Comparison of ENCODE assay signal across 34 cellular contexts in genomic region chr3:115236496-115236895, GRCh38.
"Had no signal": no experiment of that assay in that cellular context is flagged by ENCODE, and none has a peak within 500 bp of the region (broad histone marks: within the 10 kb centered on the region; RNA-seq: fewer than 3 reads in every experiment).

No MANE protein-coding gene starts in this region.

- H3K4me1 Mint-ChIP-seq: activated B cell treated with CpG ODN at 0.5 μM for 24 hours; activated CD4-positive, alpha-beta T cell treated with anti-CD3 and anti-CD28 coated beads, Interleukin-2, amount 10 ng/mL, durations not matched to agents 24 days and 14 days; activated naive CD4-positive, alpha-beta T cell treated with anti-CD3 and anti-CD28 coated beads, Interleukin-2, amount 10 ng/mL, durations not matched to agents 7 days and 5 days; activated naive CD4-positive, alpha-beta T cell treated with anti-CD3 and anti-CD28 coated beads, Interleukin-2, amount 50 U/mL, for 24 hours; activated naive CD8-positive, alpha-beta T cell treated with anti-CD3 and anti-CD28 coated beads, Interleukin-2, amount 10 ng/mL, durations not matched to agents 7 days and 5 days; activated naive CD8-positive, alpha-beta T cell treated with anti-CD3 and anti-CD28 coated beads, Interleukin-2, amount 50 U/mL, for 24 hours; central memory CD8-positive, alpha-beta T cell had no signal

- H3K9me3 Mint-ChIP-seq: activated B cell treated with CpG ODN at 0.5 μM for 24 hours; activated CD4-positive, alpha-beta memory T cell treated with anti-CD3 and anti-CD28 coated beads for 36 hours; activated CD4-positive, alpha-beta T cell treated with anti-CD3 and anti-CD28 coated beads, Interleukin-2, amount 10 ng/mL, durations not matched to agents 24 days and 14 days; activated CD8-positive, alpha-beta T cell treated with anti-CD3 and anti-CD28 coated beads for 36 hours; activated naive CD4-positive, alpha-beta T cell treated with anti-CD3 and anti-CD28 coated beads, Interleukin-2, amount 10 ng/mL, durations not matched to agents 7 days and 5 days; activated naive CD4-positive, alpha-beta T cell treated with anti-CD3 and anti-CD28 coated beads, Interleukin-2, amount 50 U/mL, for 24 hours; activated naive CD8-positive, alpha-beta T cell treated with anti-CD3 and anti-CD28 coated beads, Interleukin-2, amount 10 ng/mL, durations not matched to agents 7 days and 5 days; activated naive CD8-positive, alpha-beta T cell treated with anti-CD3 and anti-CD28 coated beads, Interleukin-2, amount 50 U/mL, for 24 hours; activated T-cell treated with anti-CD3 and anti-CD28 coated beads, Interleukin-2, amount 50 U/mL, for 4 hours; activated T-helper 2 cell treated with anti-CD3 and anti-CD28 coated beads, Interferon-gamma antibody, Interleukin-2, Interleukin-4, amounts not matched to agents 10 μg/mL and 5 μg/mL and 100 μg/mL, durations not matched to agents 14 hours and 24 hours and 36 hours; brain; central memory CD8-positive, alpha-beta T cell; T-helper 1 cell treated with Interleukin-12 subunit alpha and Interleukin-12 subunit beta and Interleukin-4 antibody, amounts not matched to agents 30 μg/mL and 1 μg/mL, for 36 hours; T-helper 2 cell treated with Interferon-gamma antibody and Interleukin-4, amounts not matched to agents 5 μg/mL and 100 μg/mL, for 36 hours had no signal

- H3K27ac Mint-ChIP-seq: activated B cell treated with CpG ODN at 0.5 μM for 24 hours; activated CD4-positive, alpha-beta memory T cell treated with anti-CD3 and anti-CD28 coated beads for 36 hours; activated CD4-positive, alpha-beta T cell treated with anti-CD3 and anti-CD28 coated beads, Interleukin-2, amount 10 ng/mL, durations not matched to agents 24 days and 14 days; activated CD8-positive, alpha-beta T cell treated with anti-CD3 and anti-CD28 coated beads for 36 hours; activated naive CD4-positive, alpha-beta T cell treated with anti-CD3 and anti-CD28 coated beads, Interleukin-2, amount 10 ng/mL, durations not matched to agents 7 days and 5 days; activated naive CD4-positive, alpha-beta T cell treated with anti-CD3 and anti-CD28 coated beads, Interleukin-2, amount 50 U/mL, for 24 hours; activated naive CD8-positive, alpha-beta T cell; activated naive CD8-positive, alpha-beta T cell treated with anti-CD3 and anti-CD28 coated beads, Interleukin-2, amount 10 ng/mL, durations not matched to agents 7 days and 5 days; activated naive CD8-positive, alpha-beta T cell treated with anti-CD3 and anti-CD28 coated beads, Interleukin-2, amount 50 U/mL, for 24 hours; activated T-helper 2 cell treated with anti-CD3 and anti-CD28 coated beads, Interferon-gamma antibody, Interleukin-2, Interleukin-4, amounts not matched to agents 10 μg/mL and 5 μg/mL and 100 μg/mL, durations not matched to agents 14 hours and 24 hours and 36 hours; T-helper 1 cell treated with Interleukin-12 subunit alpha and Interleukin-12 subunit beta and Interleukin-4 antibody, amounts not matched to agents 30 μg/mL and 1 μg/mL, for 36 hours; T-helper 2 cell treated with Interferon-gamma antibody and Interleukin-4, amounts not matched to agents 5 μg/mL and 100 μg/mL, for 36 hours had no signal

- H3K27me3 Mint-ChIP-seq: activated B cell treated with CpG ODN at 0.5 μM for 24 hours; activated CD4-positive, alpha-beta memory T cell treated with anti-CD3 and anti-CD28 coated beads for 36 hours; activated CD4-positive, alpha-beta T cell treated with anti-CD3 and anti-CD28 coated beads, Interleukin-2, amount 10 ng/mL, durations not matched to agents 24 days and 14 days; activated CD8-positive, alpha-beta T cell treated with anti-CD3 and anti-CD28 coated beads for 36 hours; activated naive CD4-positive, alpha-beta T cell treated with anti-CD3 and anti-CD28 coated beads, Interleukin-2, amount 10 ng/mL, durations not matched to agents 7 days and 5 days; activated naive CD4-positive, alpha-beta T cell treated with anti-CD3 and anti-CD28 coated beads, Interleukin-2, amount 50 U/mL, for 24 hours; activated naive CD8-positive, alpha-beta T cell; activated naive CD8-positive, alpha-beta T cell treated with anti-CD3 and anti-CD28 coated beads, Interleukin-2, amount 50 U/mL, for 24 hours; central memory CD8-positive, alpha-beta T cell had no signal

- H3K4me3 ChIP-seq: ascending aorta, cardiac muscle cell had no signal

- H3K36me3 Mint-ChIP-seq: activated CD4-positive, alpha-beta memory T cell treated with anti-CD3 and anti-CD28 coated beads for 36 hours; activated naive CD4-positive, alpha-beta T cell treated with anti-CD3 and anti-CD28 coated beads, Interleukin-2, amount 10 ng/mL, durations not matched to agents 7 days and 5 days; activated naive CD4-positive, alpha-beta T cell treated with anti-CD3 and anti-CD28 coated beads, Interleukin-2, amount 50 U/mL, for 24 hours; activated naive CD8-positive, alpha-beta T cell; activated naive CD8-positive, alpha-beta T cell treated with anti-CD3 and anti-CD28 coated beads, Interleukin-2, amount 10 ng/mL, durations not matched to agents 7 days and 5 days; brain had no signal

- H3K4me3 Mint-ChIP-seq: activated B cell treated with CpG ODN at 0.5 μM for 24 hours; activated CD4-positive, alpha-beta memory T cell treated with anti-CD3 and anti-CD28 coated beads for 36 hours; activated CD4-positive, alpha-beta T cell treated with anti-CD3 and anti-CD28 coated beads, Interleukin-2, amount 10 ng/mL, durations not matched to agents 24 days and 14 days; activated CD8-positive, alpha-beta T cell treated with anti-CD3 and anti-CD28 coated beads for 36 hours; activated naive CD4-positive, alpha-beta T cell treated with anti-CD3 and anti-CD28 coated beads, Interleukin-2, amount 10 ng/mL, durations not matched to agents 7 days and 5 days; activated naive CD4-positive, alpha-beta T cell treated with anti-CD3 and anti-CD28 coated beads, Interleukin-2, amount 50 U/mL, for 24 hours; activated naive CD8-positive, alpha-beta T cell; activated naive CD8-positive, alpha-beta T cell treated with anti-CD3 and anti-CD28 coated beads, Interleukin-2, amount 10 ng/mL, durations not matched to agents 7 days and 5 days; activated naive CD8-positive, alpha-beta T cell treated with anti-CD3 and anti-CD28 coated beads, Interleukin-2, amount 50 U/mL, for 24 hours; activated T-cell treated with anti-CD3 and anti-CD28 coated beads, Interleukin-2, amount 50 U/mL, for 4 hours; brain; central memory CD8-positive, alpha-beta T cell; T-helper 1 cell treated with Interleukin-12 subunit alpha and Interleukin-12 subunit beta and Interleukin-4 antibody, amounts not matched to agents 30 μg/mL and 1 μg/mL, for 36 hours; T-helper 2 cell treated with Interferon-gamma antibody and Interleukin-4, amounts not matched to agents 5 μg/mL and 100 μg/mL, for 36 hours had no signal

- DNase-seq: activated B cell treated with CpG ODN at 0.5 μM for 24 hours; activated CD4-positive, alpha-beta memory T cell treated with anti-CD3 and anti-CD28 coated beads for 36 hours; activated CD4-positive, alpha-beta T cell treated with anti-CD3 and anti-CD28 coated beads for 4 hours; activated CD4-positive, alpha-beta T cell treated with anti-CD3 and anti-CD28 coated beads, Interleukin-2, amount 10 ng/mL, durations not matched to agents 24 days and 14 days; activated CD4-positive, alpha-beta T cell treated with anti-CD3 and anti-CD28 coated beads, Interleukin-2, amount 50 U/mL, for 1 hour; activated CD4-positive, alpha-beta T cell treated with anti-CD3 and anti-CD28 coated beads, Interleukin-2, amount 50 U/mL, for 4 hours; activated CD4-positive, CD25-positive, alpha-beta regulatory T cell treated with anti-CD3 and anti-CD28 coated beads, Interleukin-2, amount 50 U/mL, for 72 hours; activated CD8-positive, alpha-beta memory T cell treated with anti-CD3 and anti-CD28 coated beads, Interleukin-2, amount 50 U/mL, for 4 hours; activated CD8-positive, alpha-beta T cell treated with anti-CD3 and anti-CD28 coated beads for 36 hours; activated effector memory CD4-positive, alpha-beta T cell treated with Interleukin-2 at 50 U/mL for 16 hours; activated gamma-delta T cell; activated naive CD4-positive, alpha-beta T cell treated with anti-CD3 and anti-CD28 coated beads, Interleukin-2, amount 10 ng/mL, durations not matched to agents 7 days and 5 days; activated naive CD4-positive, alpha-beta T cell treated with Interleukin-2 at 50 U/mL for 16 hours; activated naive CD8-positive, alpha-beta T cell treated with anti-CD3 and anti-CD28 coated beads, Interleukin-2, amount 10 ng/mL, durations not matched to agents 7 days and 5 days; activated naive CD8-positive, alpha-beta T cell treated with anti-CD3 and anti-CD28 coated beads, Interleukin-2, amount 50 U/mL, for 24 hours; activated T-cell treated with anti-CD3 and anti-CD28 coated beads for 4 hours; activated T-cell treated with anti-CD3 and anti-CD28 coated beads, Interleukin-2, amount 50 U/mL, for 1 hour; activated T-cell treated with anti-CD3 and anti-CD28 coated beads, Interleukin-2, amount 50 U/mL, for 4 hours; amygdala; anterior cingulate cortex; caudate nucleus; cerebellar nuclear complex; T-helper 1 cell; T-helper 2 cell; T-helper 9 cell had no signal

- ATAC-seq: activated CD8-positive, alpha-beta T cell treated with anti-CD3 and anti-CD28 coated beads for 36 hours; activated naive CD8-positive, alpha-beta T cell treated with anti-CD3 and anti-CD28 coated beads, Interleukin-2, amount 50 U/mL, for 24 hours; activated T-cell treated with anti-CD3 and anti-CD28 coated beads, Interleukin-2, amount 50 U/mL, for 4 hours had no signal
